ENCODE assay signal across 26 cellular contexts in the genomic region with DNA sequence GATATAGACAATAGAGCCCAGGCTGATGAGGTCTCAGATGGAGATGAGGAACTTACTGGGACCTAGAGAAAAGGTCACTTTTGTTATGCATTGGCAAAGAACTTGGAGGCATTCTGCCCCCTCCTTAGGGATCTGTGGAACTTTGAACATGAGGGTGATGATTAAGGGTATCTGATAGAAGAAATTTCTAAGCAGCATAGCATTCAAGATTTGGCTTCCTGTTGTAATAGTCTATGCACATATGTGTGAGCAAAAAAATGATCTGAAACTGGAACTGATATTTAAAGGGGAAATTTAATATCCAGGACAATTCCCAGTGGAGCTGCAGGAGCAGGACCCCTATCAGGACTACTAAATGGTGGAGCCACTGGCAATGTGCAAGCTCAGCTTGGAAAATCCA.
"Had no signal": no experiment of that assay in that cellular context is flagged by ENCODE, and none has a peak within 500 bp of the region (broad histone marks: within the 10 kb centered on the region; RNA-seq: fewer than 3 reads in every experiment).

No MANE protein-coding gene starts in this region.

- H3K4me2 ChIP-seq: KMS-11, PC-9 had no signal

- H3K27me3 Mint-ChIP-seq: activated CD4-positive, alpha-beta memory T cell treated with anti-CD3 and anti-CD28 coated beads for 36 hours; activated CD4-positive, alpha-beta T cell treated with anti-CD3 and anti-CD28 coated beads, Interleukin-2, amount 10 ng/mL, durations not matched to agents 7 days and 5 days; activated naive CD8-positive, alpha-beta T cell; activated T-helper 17 cell treated with anti-CD3 and anti-CD28 coated beads, Interleukin-2, amount 50 U/mL, for 72 hours; T-helper 17 cell had no signal

- H3K9me3 Mint-ChIP-seq: activated CD4-positive, alpha-beta memory T cell treated with anti-CD3 and anti-CD28 coated beads for 36 hours; activated CD4-positive, alpha-beta T cell treated with anti-CD3 and anti-CD28 coated beads, Interleukin-2, amount 10 ng/mL, durations not matched to agents 7 days and 5 days; activated naive CD4-positive, alpha-beta T cell treated with anti-CD3 and anti-CD28 coated beads for 36 hours; activated T-helper 17 cell treated with anti-CD3 and anti-CD28 coated beads, Interleukin-2, amount 50 U/mL, for 72 hours; brain had no signal

- H3K27ac ChIP-seq: cardiac muscle cell, KMS-11, PC-9 had no signal

- ATAC-seq: activated T-helper 17 cell treated with anti-CD3 and anti-CD28 coated beads, Interleukin-2, amount 50 U/mL, for 72 hours; T-helper 17 cell had no signal

- H3K27ac Mint-ChIP-seq: activated CD4-positive, alpha-beta memory T cell treated with anti-CD3 and anti-CD28 coated beads for 36 hours; activated CD4-positive, alpha-beta T cell treated with anti-CD3 and anti-CD28 coated beads, Interleukin-2, amount 10 ng/mL, durations not matched to agents 7 days and 5 days; activated naive CD4-positive, alpha-beta T cell treated with anti-CD3 and anti-CD28 coated beads for 36 hours; activated naive CD8-positive, alpha-beta T cell; activated T-helper 17 cell treated with anti-CD3 and anti-CD28 coated beads, Interleukin-2, amount 50 U/mL, for 72 hours; brain; T-helper 17 cell had no signal

- H3K9ac ChIP-seq: KMS-11 had no signal

- H3K4me3 Mint-ChIP-seq: activated CD4-positive, alpha-beta memory T cell treated with anti-CD3 and anti-CD28 coated beads for 36 hours; activated CD4-positive, alpha-beta T cell treated with anti-CD3 and anti-CD28 coated beads, Interleukin-2, amount 10 ng/mL, durations not matched to agents 7 days and 5 days; activated naive CD4-positive, alpha-beta T cell treated with anti-CD3 and anti-CD28 coated beads for 36 hours; activated naive CD8-positive, alpha-beta T cell; activated T-helper 17 cell treated with anti-CD3 and anti-CD28 coated beads, Interleukin-2, amount 50 U/mL, for 72 hours; brain; T-helper 17 cell had no signal

- H3K36me3 ChIP-seq: cardiac muscle cell had no signal

- H3K4me3 ChIP-seq: cardiac muscle cell, PC-9 had no signal

- DNase-seq: activated CD4-positive, alpha-beta memory T cell treated with anti-CD3 and anti-CD28 coated beads for 36 hours; activated CD4-positive, alpha-beta T cell treated with anti-CD3 and anti-CD28 coated beads, Interleukin-2, amount 10 ng/mL, durations not matched to agents 7 days and 5 days; activated CD4-positive, CD25-positive, alpha-beta regulatory T cell; activated gamma-delta T cell; activated naive CD4-positive, alpha-beta T cell treated with anti-CD3 and anti-CD28 coated beads for 36 hours; activated T-cell treated with anti-CD3 and anti-CD28 coated beads for 4 hours; activated T-cell treated with anti-CD3 and anti-CD28 coated beads, Interleukin-2, amount 50 U/mL, for 48 hours; amygdala; MM.1S; NCI-H1105; NCI-H1436; NCI-H1694 treated with DMSO at 0.1 percent for 48 hours; NCI-H2029 treated with DMSO at 0.1 percent for 48 hours; NCI-H345; NCI-H510A; NCI-H526 treated with DMSO at 0.1 percent for 48 hours; NCI-H82; PC-9; SHP77 treated with DMSO at 0.1 percent for 48 hours; T-helper 17 cell; T-helper 9 cell had no signal

- H3K36me3 Mint-ChIP-seq: activated CD4-positive, alpha-beta memory T cell treated with anti-CD3 and anti-CD28 coated beads for 36 hours; activated naive CD8-positive, alpha-beta T cell; brain had no signal

- H3K27me3 ChIP-seq: cardiac muscle cell had no signal
